In genomic region chr2:196277002-196277401, GRCh38 we compare ENCODE assay signal across 10 cellular contexts.
DNase-seq lines count a peak whose midpoint lies in the region; ATAC-seq and TF ChIP-seq lines count a peak whose summit lies in the region.
"Had no signal": no experiment of that assay in that cellular context is flagged by ENCODE, and none has a peak within 500 bp of the region (broad histone marks: within the 10 kb centered on the region; RNA-seq: fewer than 3 reads in every experiment).

No MANE protein-coding gene starts in this region.

- no peak overlapping the region for H2AFZ ChIP-seq in DND-41 (ENCODE audit: low read depth, low read length)

- TF ChIP-seq CTCF in DND-41 (IDR thresholded peaks at IDR 0.05; ENCODE audit: borderline replicate concordance, extremely low read depth, low read length, poor library complexity, severe bottlenecking) (peak; percentile 72), VCaP (conservative IDR thresholded peaks at IDR 0.05) (peak; percentile 83), type B pancreatic cell (conservative IDR thresholded peaks at IDR 0.05) (peak; percentile 69)

- peak overlapping the region; percentile 78; the same call in 1 of the 2 replicates for H3K27ac ChIP-seq in DND-41 (ENCODE audit: low read length)
- H3K27ac ChIP-seq in VCaP, result no peak overlapping the region
- H3K27ac ChIP-seq: SJSA1 had no signal

- no peaks in the 10 kb centered on the region for H4K20me1 ChIP-seq in DND-41 (ENCODE audit: insufficient read depth, low read length)

- no peak overlapping the region for H3K9ac ChIP-seq in DND-41 (ENCODE audit: low read depth, low read length)

- H3K4me3 ChIP-seq in DND-41 (ENCODE audit: low read depth in 1 of 2, low read length in 2 of 2), result no peak overlapping the region
- H3K4me3 ChIP-seq: SJSA1, skin epidermis had no signal

- no peak overlapping the region for H3K4me2 ChIP-seq in DND-41 (ENCODE audit: insufficient read depth, low read length)

- H3K4me1 Mint-ChIP-seq in type B pancreatic cell (ENCODE audit: unreplicated experiment), result peaks cover 27% of the 10 kb centered on the region

- no peak overlapping the region for H3K27ac Mint-ChIP-seq in type B pancreatic cell

- H3K4me3 Mint-ChIP-seq in type B pancreatic cell, result no peak overlapping the region

- H3K36me3 ChIP-seq in DND-41 (ENCODE audit: insufficient read depth, low read length), result no peaks in the 10 kb centered on the region
- H3K36me3 ChIP-seq: SJSA1 had no signal

- peaks cover 8% of the 10 kb centered on the region for H3K9me3 Mint-ChIP-seq in type B pancreatic cell

- H3K79me2 ChIP-seq in DND-41 (ENCODE audit: insufficient read depth, low read length), result no peaks in the 10 kb centered on the region

- no peaks in the 10 kb centered on the region for H3K27me3 ChIP-seq in DND-41 (ENCODE audit: insufficient read depth, low read length, poor library complexity)
- H3K27me3 ChIP-seq: SJSA1 had no signal

- H3K4me1 ChIP-seq in DND-41 (ENCODE audit: insufficient read depth, low read length), result peaks cover 45% of the 10 kb centered on the region

- H3K9me3 ChIP-seq in DND-41 (ENCODE audit: insufficient read depth, low read length, severe bottlenecking), result no peaks in the 10 kb centered on the region
- H3K9me3 ChIP-seq: SJSA1 had no signal

- no peak for DNase-seq in DND-41
- DNase-seq in germinal center (ENCODE audit: low spot score), result peak; percentile 76
- no peak for DNase-seq in type B pancreatic cell (ENCODE audit: extremely low spot score, unreplicated experiment)
- DNase-seq in stimulated activated CD4-positive, alpha-beta T cell treated with anti-CD3 and anti-CD28 coated beads, Interleukin-4, amount 100 ng/mL, for 24 hours, result no peak
- DNase-seq in cerebellum (ENCODE audit: low spot score), result no peak

- no peaks in the 10 kb centered on the region for H3K27me3 Mint-ChIP-seq in type B pancreatic cell

- no peak for ATAC-seq in DND-41 (ENCODE audit: insufficient read depth, low read depth)
- peak; percentile 26 for ATAC-seq in HG02678 (IDR thresholded peaks at IDR 0.05; ENCODE audit: unreplicated experiment)
- no peak for ATAC-seq in HG02981 (IDR thresholded peaks at IDR 0.05; ENCODE audit: unreplicated experiment)

- H3K36me3 Mint-ChIP-seq in type B pancreatic cell, result peaks cover 15% of the 10 kb centered on the region
